Comparison of ENCODE assay signal across 1 cellular context in the genomic region with DNA sequence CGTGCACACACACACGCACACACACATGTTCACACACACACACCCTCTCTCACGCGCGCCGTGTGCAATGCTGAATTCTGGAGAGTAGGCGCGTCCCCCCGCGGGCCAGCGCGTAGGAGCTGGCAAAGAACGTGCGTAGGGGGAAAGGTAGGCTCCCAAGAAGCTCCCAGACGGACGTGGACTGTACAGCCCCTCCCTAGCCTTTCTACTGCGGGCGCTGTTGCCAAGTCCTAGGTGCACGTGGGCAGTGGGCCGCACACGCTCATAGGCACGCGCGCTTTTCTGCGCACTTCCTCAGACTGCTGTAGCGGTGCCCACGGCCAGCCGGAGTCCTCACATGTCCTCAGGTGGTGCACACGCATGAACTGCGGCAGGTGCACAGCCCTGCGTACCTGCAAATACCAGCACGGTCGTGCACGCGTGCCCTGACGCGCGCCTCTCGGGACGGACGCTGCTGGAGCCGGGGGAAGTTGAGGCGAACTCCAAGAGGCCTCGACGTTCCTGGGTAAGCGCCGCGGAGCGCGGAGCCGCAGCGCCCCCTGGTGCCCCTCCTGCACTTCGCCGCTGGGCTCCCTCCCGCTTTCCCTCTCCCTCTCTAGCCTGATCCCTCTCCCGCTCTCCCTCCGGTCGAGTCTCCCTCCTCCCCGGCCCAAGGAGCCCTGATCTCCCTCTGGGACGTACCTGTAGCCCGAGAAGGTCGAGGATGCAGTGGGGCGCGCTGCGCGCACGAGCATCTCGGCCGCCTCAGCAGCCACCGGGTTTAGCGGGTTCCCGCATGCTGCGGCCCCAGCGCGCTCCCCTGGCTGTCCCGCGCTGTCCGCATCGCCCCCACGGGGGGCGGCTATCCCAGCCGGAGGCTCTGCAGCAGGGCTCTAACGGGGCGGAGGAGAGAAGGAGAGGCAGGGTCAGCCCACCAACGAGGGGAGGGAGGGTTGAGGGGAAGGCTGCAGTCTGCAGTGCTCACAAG.
TF ChIP-seq lines count a peak whose summit lies in the region.

No MANE protein-coding gene starts in this region.

TF ChIP-seq in HepG2, 621 proteins besides CTCF, POLR2A, EP300 and RAD21 (continued from another document and continues in another):
- TF ChIP-seq, protein P1, sequence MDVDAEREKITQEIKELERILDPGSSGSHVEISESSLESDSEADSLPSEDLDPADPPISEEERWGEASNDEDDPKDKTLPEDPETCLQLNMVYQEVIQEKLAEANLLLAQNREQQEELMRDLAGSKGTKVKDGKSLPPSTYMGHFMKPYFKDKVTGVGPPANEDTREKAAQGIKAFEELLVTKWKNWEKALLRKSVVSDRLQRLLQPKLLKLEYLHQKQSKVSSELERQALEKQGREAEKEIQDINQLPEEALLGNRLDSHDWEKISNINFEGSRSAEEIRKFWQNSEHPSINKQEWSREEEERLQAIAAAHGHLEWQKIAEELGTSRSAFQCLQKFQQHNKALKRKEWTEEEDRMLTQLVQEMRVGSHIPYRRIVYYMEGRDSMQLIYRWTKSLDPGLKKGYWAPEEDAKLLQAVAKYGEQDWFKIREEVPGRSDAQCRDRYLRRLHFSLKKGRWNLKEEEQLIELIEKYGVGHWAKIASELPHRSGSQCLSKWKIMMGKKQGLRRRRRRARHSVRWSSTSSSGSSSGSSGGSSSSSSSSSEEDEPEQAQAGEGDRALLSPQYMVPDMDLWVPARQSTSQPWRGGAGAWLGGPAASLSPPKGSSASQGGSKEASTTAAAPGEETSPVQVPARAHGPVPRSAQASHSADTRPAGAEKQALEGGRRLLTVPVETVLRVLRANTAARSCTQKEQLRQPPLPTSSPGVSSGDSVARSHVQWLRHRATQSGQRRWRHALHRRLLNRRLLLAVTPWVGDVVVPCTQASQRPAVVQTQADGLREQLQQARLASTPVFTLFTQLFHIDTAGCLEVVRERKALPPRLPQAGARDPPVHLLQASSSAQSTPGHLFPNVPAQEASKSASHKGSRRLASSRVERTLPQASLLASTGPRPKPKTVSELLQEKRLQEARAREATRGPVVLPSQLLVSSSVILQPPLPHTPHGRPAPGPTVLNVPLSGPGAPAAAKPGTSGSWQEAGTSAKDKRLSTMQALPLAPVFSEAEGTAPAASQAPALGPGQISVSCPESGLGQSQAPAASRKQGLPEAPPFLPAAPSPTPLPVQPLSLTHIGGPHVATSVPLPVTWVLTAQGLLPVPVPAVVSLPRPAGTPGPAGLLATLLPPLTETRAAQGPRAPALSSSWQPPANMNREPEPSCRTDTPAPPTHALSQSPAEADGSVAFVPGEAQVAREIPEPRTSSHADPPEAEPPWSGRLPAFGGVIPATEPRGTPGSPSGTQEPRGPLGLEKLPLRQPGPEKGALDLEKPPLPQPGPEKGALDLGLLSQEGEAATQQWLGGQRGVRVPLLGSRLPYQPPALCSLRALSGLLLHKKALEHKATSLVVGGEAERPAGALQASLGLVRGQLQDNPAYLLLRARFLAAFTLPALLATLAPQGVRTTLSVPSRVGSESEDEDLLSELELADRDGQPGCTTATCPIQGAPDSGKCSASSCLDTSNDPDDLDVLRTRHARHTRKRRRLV (CRISPR knock-in tag; IDR thresholded peaks at IDR 0.05), result no peak
- TF ChIP-seq XRCC5 (optimal IDR thresholded peaks at IDR 0.05; ENCODE audit: low read length) (peak; percentile 69), ZNF709 (CRISPR knock-in tag; IDR thresholded peaks at IDR 0.05) (no peak), JARID2 (CRISPR knock-in tag; IDR thresholded peaks at IDR 0.05; ENCODE audit: insufficient replicate concordance) (no peak), ZNF468 (CRISPR knock-in tag; IDR thresholded peaks at IDR 0.05) (no peak), SRSF9 (IDR thresholded peaks at IDR 0.05; ENCODE audit: borderline replicate concordance, insufficient read depth, low read depth, low read length, poor library complexity, severe bottlenecking) (no peak), KLF16 (CRISPR knock-in tag; IDR thresholded peaks at IDR 0.05) (0 out of 4 replicates have a peak, but pooled peaks have one; percentile 21 to 33), ZNF605 (CRISPR knock-in tag; IDR thresholded peaks at IDR 0.05) (no peak), ZNF263 (CRISPR knock-in tag; IDR thresholded peaks at IDR 0.05) (peak; percentile 97), ZNF510 (CRISPR knock-in tag; IDR thresholded peaks at IDR 0.05; ENCODE audit: low read depth) (no peak), ZNF549 (CRISPR knock-in tag; IDR thresholded peaks at IDR 0.05) (no peak), CBX2 (IDR thresholded peaks at IDR 0.05; ENCODE audit: low read depth, low read length) (no peak), CBX2 (CRISPR knock-in tag; IDR thresholded peaks at IDR 0.05; ENCODE audit: low read depth) (no peak), TOE1 (CRISPR knock-in tag; IDR thresholded peaks at IDR 0.05) (no peak), ZNF619 (CRISPR knock-in tag; IDR thresholded peaks at IDR 0.05) (no peak), NR3C1 (CRISPR knock-in tag; IDR thresholded peaks at IDR 0.05) (no peak), PAX8 (CRISPR knock-in tag; IDR thresholded peaks at IDR 0.05; ENCODE audit: borderline replicate concordance) (0 out of 2 replicates have a peak, but pooled peaks have one; percentile 62), ZNF484 (CRISPR knock-in tag; IDR thresholded peaks at IDR 0.05; ENCODE audit: borderline replicate concordance, low read depth) (no peak), ZNF530 (CRISPR knock-in tag; IDR thresholded peaks at IDR 0.05; ENCODE audit: low read depth) (no peak), ZFYVE20 (CRISPR knock-in tag; IDR thresholded peaks at IDR 0.05; ENCODE audit: borderline replicate concordance, low read depth) (no peak), ZNF790 (CRISPR knock-in tag; IDR thresholded peaks at IDR 0.05; ENCODE audit: borderline replicate concordance) (no peak), ZNF780A (CRISPR knock-in tag; IDR thresholded peaks at IDR 0.05) (no peak), ZNF766 (CRISPR knock-in tag; IDR thresholded peaks at IDR 0.05; ENCODE audit: borderline replicate concordance) (no peak), ZNF891 (CRISPR knock-in tag; IDR thresholded peaks at IDR 0.05) (no peak; the same call in 1 of the 2 replicates), SP5 (CRISPR knock-in tag; IDR thresholded peaks at IDR 0.05; ENCODE audit: borderline replicate concordance, low read depth) (no peak)
- TF ChIP-seq, protein P2, sequence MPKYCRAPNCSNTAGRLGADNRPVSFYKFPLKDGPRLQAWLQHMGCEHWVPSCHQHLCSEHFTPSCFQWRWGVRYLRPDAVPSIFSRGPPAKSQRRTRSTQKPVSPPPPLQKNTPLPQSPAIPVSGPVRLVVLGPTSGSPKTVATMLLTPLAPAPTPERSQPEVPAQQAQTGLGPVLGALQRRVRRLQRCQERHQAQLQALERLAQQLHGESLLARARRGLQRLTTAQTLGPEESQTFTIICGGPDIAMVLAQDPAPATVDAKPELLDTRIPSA (CRISPR knock-in tag; IDR thresholded peaks at IDR 0.05; ENCODE audit: borderline replicate concordance), result no peak
- TF ChIP-seq, protein P3, sequence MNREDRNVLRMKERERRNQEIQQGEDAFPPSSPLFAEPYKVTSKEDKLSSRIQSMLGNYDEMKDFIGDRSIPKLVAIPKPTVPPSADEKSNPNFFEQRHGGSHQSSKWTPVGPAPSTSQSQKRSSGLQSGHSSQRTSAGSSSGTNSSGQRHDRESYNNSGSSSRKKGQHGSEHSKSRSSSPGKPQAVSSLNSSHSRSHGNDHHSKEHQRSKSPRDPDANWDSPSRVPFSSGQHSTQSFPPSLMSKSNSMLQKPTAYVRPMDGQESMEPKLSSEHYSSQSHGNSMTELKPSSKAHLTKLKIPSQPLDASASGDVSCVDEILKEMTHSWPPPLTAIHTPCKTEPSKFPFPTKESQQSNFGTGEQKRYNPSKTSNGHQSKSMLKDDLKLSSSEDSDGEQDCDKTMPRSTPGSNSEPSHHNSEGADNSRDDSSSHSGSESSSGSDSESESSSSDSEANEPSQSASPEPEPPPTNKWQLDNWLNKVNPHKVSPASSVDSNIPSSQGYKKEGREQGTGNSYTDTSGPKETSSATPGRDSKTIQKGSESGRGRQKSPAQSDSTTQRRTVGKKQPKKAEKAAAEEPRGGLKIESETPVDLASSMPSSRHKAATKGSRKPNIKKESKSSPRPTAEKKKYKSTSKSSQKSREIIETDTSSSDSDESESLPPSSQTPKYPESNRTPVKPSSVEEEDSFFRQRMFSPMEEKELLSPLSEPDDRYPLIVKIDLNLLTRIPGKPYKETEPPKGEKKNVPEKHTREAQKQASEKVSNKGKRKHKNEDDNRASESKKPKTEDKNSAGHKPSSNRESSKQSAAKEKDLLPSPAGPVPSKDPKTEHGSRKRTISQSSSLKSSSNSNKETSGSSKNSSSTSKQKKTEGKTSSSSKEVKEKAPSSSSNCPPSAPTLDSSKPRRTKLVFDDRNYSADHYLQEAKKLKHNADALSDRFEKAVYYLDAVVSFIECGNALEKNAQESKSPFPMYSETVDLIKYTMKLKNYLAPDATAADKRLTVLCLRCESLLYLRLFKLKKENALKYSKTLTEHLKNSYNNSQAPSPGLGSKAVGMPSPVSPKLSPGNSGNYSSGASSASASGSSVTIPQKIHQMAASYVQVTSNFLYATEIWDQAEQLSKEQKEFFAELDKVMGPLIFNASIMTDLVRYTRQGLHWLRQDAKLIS (CRISPR knock-in tag; IDR thresholded peaks at IDR 0.05), result no peak
- TF ChIP-seq, protein P4, sequence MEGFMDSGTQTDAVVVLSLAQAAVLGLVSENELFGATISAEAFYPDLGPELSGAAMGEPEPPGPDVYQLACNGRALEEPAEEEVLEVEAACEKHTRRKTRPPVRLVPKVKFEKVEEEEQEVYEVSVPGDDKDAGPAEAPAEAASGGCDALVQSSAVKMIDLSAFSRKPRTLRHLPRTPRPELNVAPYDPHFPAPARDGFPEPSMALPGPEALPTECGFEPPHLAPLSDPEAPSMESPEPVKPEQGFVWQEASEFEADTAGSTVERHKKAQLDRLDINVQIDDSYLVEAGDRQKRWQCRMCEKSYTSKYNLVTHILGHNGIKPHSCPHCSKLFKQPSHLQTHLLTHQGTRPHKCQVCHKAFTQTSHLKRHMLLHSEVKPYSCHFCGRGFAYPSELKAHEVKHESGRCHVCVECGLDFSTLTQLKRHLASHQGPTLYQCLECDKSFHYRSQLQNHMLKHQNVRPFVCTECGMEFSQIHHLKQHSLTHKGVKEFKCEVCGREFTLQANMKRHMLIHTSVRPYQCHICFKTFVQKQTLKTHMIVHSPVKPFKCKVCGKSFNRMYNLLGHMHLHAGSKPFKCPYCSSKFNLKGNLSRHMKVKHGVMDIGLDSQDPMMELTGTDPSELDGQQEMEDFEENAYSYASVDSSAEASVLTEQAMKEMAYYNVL (CRISPR knock-in tag; IDR thresholded peaks at IDR 0.05; ENCODE audit: borderline replicate concordance), result 0 out of 2 replicates have a peak, but pooled peaks have one; percentile 52
- TF ChIP-seq, protein P5, sequence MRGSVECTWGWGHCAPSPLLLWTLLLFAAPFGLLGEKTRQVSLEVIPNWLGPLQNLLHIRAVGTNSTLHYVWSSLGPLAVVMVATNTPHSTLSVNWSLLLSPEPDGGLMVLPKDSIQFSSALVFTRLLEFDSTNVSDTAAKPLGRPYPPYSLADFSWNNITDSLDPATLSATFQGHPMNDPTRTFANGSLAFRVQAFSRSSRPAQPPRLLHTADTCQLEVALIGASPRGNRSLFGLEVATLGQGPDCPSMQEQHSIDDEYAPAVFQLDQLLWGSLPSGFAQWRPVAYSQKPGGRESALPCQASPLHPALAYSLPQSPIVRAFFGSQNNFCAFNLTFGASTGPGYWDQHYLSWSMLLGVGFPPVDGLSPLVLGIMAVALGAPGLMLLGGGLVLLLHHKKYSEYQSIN (CRISPR knock-in tag; IDR thresholded peaks at IDR 0.05; ENCODE audit: borderline replicate concordance), result no peak
- TF ChIP-seq, protein P6, sequence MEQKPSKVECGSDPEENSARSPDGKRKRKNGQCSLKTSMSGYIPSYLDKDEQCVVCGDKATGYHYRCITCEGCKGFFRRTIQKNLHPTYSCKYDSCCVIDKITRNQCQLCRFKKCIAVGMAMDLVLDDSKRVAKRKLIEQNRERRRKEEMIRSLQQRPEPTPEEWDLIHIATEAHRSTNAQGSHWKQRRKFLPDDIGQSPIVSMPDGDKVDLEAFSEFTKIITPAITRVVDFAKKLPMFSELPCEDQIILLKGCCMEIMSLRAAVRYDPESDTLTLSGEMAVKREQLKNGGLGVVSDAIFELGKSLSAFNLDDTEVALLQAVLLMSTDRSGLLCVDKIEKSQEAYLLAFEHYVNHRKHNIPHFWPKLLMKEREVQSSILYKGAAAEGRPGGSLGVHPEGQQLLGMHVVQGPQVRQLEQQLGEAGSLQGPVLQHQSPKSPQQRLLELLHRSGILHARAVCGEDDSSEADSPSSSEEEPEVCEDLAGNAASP (CRISPR knock-in tag; IDR thresholded peaks at IDR 0.05; ENCODE audit: borderline replicate concordance), result no peak
- TF ChIP-seq, protein P7, sequence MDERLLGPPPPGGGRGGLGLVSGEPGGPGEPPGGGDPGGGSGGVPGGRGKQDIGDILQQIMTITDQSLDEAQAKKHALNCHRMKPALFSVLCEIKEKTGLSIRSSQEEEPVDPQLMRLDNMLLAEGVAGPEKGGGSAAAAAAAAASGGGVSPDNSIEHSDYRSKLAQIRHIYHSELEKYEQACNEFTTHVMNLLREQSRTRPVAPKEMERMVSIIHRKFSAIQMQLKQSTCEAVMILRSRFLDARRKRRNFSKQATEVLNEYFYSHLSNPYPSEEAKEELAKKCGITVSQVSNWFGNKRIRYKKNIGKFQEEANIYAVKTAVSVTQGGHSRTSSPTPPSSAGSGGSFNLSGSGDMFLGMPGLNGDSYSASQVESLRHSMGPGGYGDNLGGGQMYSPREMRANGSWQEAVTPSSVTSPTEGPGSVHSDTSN (CRISPR knock-in tag; IDR thresholded peaks at IDR 0.05), result no peak
- TF ChIP-seq, protein P8, sequence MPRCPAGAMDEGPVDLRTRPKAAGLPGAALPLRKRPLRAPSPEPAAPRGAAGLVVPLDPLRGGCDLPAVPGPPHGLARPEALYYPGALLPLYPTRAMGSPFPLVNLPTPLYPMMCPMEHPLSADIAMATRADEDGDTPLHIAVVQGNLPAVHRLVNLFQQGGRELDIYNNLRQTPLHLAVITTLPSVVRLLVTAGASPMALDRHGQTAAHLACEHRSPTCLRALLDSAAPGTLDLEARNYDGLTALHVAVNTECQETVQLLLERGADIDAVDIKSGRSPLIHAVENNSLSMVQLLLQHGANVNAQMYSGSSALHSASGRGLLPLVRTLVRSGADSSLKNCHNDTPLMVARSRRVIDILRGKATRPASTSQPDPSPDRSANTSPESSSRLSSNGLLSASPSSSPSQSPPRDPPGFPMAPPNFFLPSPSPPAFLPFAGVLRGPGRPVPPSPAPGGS (CRISPR knock-in tag; IDR thresholded peaks at IDR 0.05), result peak; percentile 49; the same call in 1 of the 2 replicates
- TF ChIP-seq, protein P9, sequence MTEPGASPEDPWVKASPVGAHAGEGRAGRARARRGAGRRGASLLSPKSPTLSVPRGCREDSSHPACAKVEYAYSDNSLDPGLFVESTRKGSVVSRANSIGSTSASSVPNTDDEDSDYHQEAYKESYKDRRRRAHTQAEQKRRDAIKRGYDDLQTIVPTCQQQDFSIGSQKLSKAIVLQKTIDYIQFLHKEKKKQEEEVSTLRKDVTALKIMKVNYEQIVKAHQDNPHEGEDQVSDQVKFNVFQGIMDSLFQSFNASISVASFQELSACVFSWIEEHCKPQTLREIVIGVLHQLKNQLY (CRISPR knock-in tag; IDR thresholded peaks at IDR 0.05), result no peak
- TF ChIP-seq, protein P10, sequence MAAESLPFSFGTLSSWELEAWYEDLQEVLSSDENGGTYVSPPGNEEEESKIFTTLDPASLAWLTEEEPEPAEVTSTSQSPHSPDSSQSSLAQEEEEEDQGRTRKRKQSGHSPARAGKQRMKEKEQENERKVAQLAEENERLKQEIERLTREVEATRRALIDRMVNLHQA (CRISPR knock-in tag; IDR thresholded peaks at IDR 0.05), result no peak
- TF ChIP-seq, protein P11, sequence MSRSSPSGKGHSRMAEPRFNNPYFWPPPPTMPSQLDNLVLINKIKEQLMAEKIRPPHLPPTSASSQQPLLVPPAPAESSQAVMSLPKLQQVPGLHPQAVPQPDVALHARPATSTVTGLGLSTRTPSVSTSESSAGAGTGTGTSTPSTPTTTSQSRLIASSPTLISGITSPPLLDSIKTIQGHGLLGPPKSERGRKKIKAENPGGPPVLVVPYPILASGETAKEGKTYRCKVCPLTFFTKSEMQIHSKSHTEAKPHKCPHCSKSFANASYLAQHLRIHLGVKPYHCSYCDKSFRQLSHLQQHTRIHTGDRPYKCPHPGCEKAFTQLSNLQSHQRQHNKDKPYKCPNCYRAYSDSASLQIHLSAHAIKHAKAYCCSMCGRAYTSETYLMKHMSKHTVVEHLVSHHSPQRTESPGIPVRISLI (CRISPR knock-in tag; IDR thresholded peaks at IDR 0.05; ENCODE audit: borderline replicate concordance), result no peak
